In the genomic region with DNA sequence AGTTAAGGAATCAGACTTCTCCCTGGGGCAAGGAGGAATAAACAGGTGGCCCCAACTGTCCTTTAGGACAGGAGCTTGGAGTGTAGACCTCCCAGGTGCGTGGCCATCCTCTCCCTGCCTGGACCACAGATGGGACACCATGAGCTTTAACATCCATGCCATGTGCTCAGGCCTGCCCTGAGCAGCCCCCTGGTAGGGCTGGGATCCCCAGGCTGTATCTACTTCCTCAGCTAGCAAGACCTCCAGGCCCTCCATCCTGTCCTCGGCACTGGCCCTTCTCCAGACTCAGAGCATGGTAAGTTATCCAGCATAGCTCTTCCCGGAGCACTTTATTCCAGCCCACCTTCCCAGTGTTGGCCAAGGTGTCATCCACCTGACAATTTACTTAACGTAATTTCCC, we compare ENCODE assay signal across 2 cellular contexts.
TF ChIP-seq lines count a peak whose summit lies in the region.

No MANE protein-coding gene starts in this region.

TF ChIP-seq in A549, 52 proteins besides CTCF, POLR2A, EP300 and RAD21 (continued from another document):
- TF ChIP-seq POLR2AphosphoS2 (conservative IDR thresholded peaks at IDR 0.05; ENCODE audit: low read length) = no peak
- TF ChIP-seq HOXB13 (CRISPR knock-in tag; IDR thresholded peaks at IDR 0.05; ENCODE audit: low read depth) = no peak
- TF ChIP-seq, protein P1, sequence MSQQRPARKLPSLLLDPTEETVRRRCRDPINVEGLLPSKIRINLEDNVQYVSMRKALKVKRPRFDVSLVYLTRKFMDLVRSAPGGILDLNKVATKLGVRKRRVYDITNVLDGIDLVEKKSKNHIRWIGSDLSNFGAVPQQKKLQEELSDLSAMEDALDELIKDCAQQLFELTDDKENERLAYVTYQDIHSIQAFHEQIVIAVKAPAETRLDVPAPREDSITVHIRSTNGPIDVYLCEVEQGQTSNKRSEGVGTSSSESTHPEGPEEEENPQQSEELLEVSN (IDR thresholded peaks at IDR 0.05; ENCODE audit: borderline replicate concordance, low read depth) = no peak
- no peak for TF ChIP-seq ZFP36 (IDR thresholded peaks at IDR 0.05; ENCODE audit: borderline replicate concordance, partially characterized antibody)
- no peak for TF ChIP-seq EHMT2 (IDR thresholded peaks at IDR 0.05; ENCODE audit: low read depth)
- no peak for TF ChIP-seq JUN (IDR thresholded peaks at IDR 0.05)

TF ChIP-seq in GM12891, 5 proteins besides CTCF, POLR2A, EP300 and RAD21 (continued from another document):
- TF ChIP-seq PAX5 (IDR thresholded peaks at IDR 0.05; ENCODE audit: insufficient read depth, low read length, severe bottlenecking) (no peak), SPI1 (IDR thresholded peaks at IDR 0.05; ENCODE audit: low read depth, low read length) (no peak), POU2F2 (IDR thresholded peaks at IDR 0.05; ENCODE audit: low read depth, low read length) (no peak)
